In the genomic region with DNA sequence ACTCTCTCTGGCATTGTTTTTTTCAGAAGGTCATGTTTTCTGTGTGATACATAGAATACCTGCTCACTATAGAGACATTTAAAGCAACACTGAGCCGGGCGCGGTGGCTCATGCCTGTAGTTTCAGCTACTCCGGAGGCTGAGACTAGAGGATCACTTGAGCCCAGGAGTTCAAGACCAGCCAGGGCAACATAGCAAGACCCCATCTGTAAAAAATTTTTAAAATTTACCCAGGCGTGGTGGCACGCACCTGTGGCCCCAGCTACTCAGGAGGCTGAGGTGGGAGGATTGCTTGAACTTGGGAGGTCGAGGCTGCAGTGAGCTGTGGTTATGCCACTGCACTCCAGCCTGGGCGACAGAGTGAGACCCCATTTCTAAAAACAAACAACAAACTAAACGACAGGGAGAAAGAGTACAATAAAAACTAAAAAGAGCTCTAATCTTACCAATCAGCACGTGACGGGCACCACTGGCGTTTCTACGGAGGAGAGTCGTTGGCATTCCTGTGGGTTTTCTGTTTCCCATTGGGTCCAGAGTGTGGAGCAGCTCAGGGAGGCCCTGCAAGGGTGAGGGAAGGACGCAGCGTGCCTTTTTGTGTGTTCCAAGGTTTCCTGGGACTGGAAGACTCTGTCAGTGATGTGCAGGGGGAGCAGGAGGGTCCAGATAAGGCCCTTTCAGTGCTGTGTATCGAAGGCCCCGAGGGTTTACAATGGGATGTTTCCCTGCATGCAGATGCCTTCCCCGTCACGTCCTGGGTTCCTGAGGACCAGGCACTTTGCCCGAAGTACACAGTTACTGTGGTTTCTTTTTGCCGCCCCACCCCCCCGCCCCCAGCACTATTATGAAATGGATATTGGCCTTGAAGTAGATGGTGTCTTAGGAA, we compare ENCODE assay signal across 15 cellular contexts. TPM values are rescaled to one million over a fixed set of nuclear protein-coding genes. Genes with fewer than 3 reads are reported as not detected.
A peak's percentile ranks its signal among the peaks of the same experiment; 100 is the strongest.
DNase-seq lines count a peak whose midpoint lies in the region; ATAC-seq, FAIRE-seq and TF ChIP-seq lines count a peak whose summit lies in the region.
"Had no signal": no experiment of that assay in that cellular context is flagged by ENCODE, and none has a peak within 500 bp of the region (broad histone marks: within the 10 kb centered on the region; RNA-seq: fewer than 3 reads in every experiment).

No MANE protein-coding gene starts in this region.

- ATAC-seq in HepG2 = no peak
- no peak for ATAC-seq in GM18870 (IDR thresholded peaks at IDR 0.05; ENCODE audit: unreplicated experiment)
- ATAC-seq: stimulated activated naive CD8-positive, alpha-beta T cell treated with anti-CD3 and anti-CD28 coated beads, Interleukin-15, Interleukin-2, amounts not matched to agents 100 U/mL and 50 U/mL, for 24 hours had no signal

- WGBS in HepG2 (ENCODE audit: low lambda C conversion rate) = 24% methylated on average over 21 of the region's 23 CpGs
- WGBS in transverse colon (ENCODE audit: low coverage in 1 of 2), 2 donors = 44 to 65% methylated on average over 7 to 23 of the region's 23 CpGs

- H3K4me1 ChIP-seq in HepG2 (ENCODE audit: insufficient read depth, low read length) (peaks cover 28% of the 10 kb centered on the region), transverse colon (peaks cover 0 to 34% (median 5%) of the 10 kb centered on the region in 4 donors)

- H2AFZ ChIP-seq in HepG2 (ENCODE audit: low read length) = no peak overlapping the region

- no peaks in the 10 kb centered on the region for H3K79me2 ChIP-seq in HepG2 (ENCODE audit: insufficient read depth, low read length)

- TF ChIP-seq POLR2A in HepG2 (IDR thresholded peaks at IDR 0.05; ENCODE audit: insufficient read depth in 1 of 2, low read depth in 2 of 2, low read length in 2 of 2) = no peak
- TF ChIP-seq POLR2A in transverse colon (IDR thresholded peaks at IDR 0.05) = no peak

- BruUV-seq in HepG2 (replicated peaks; lab: Mats Ljungman, UMichigan) = no TSS peak

- in situ Hi-C loops in HepG2 (cut with HindIII; ENCODE audit: extremely low pct_ligation_motif_present, low pct_unique_long_range_greater_than_20kb) (no loop called here), transverse colon (cut with MboI; ENCODE audit: low pct_ligation_motif_present in 1 of 4, low pct_unique_long_range_greater_than_20kb in 1 of 4, low sequenced_read_pairs in 3 of 4) (loop anchor here in 2 of 4 donors (10.0 to 25.0 kb wide), 2 partner anchors 273 to 566 kb away; no protein-coding TSS in a partner anchor)

- H3K9ac ChIP-seq in HepG2 (ENCODE audit: insufficient read depth, low read depth, low read length) = no peak overlapping the region

- no peak for TF ChIP-seq RAD21 in HepG2 (CRISPR knock-in tag; IDR thresholded peaks at IDR 0.05)

- H3K9me3 ChIP-seq in HepG2 (ENCODE audit: low read length) (no peaks in the 10 kb centered on the region), transverse colon (peaks cover 0 to 4% of the 10 kb centered on the region in 2 donors)

- H3K27ac ChIP-seq in HepG2 (ENCODE audit: extremely low read length, insufficient read depth, low read length) (no peak overlapping the region), transverse colon (peak overlapping the region; percentile 50 to 69 (median 62))

- intact Hi-C loops in HepG2 (cut with micrococcal nuclease; ENCODE audit: unreplicated experiment) (loop anchor here (2.0 to 10.0 kb wide), 5 partner anchors 46 to 263 kb away; a partner anchor contains a TSS), transverse colon (cut with DNase I; ENCODE audit: low total_unique reads) (loop anchor here (10.0 kb wide), 1 partner anchor 153 kb away; a partner anchor contains a TSS)

- TF ChIP-seq CTCF in cardiac fibroblast (IDR thresholded peaks at IDR 0.05; ENCODE audit: low read depth, low read length) (no peak), HepG2 (CRISPR knock-in tag; IDR thresholded peaks at IDR 0.05) (no peak), transverse colon (IDR thresholded peaks at IDR 0.05) (no peak)

- no peak for TF ChIP-seq EP300 in HepG2 (IDR thresholded peaks at IDR 0.05; ENCODE audit: low read depth in 2 of 2, low read length in 2 of 2)
- no peak for TF ChIP-seq EP300 in HepG2 (CRISPR knock-in tag; IDR thresholded peaks at IDR 0.05; ENCODE audit: borderline replicate concordance)
- no peak for TF ChIP-seq EP300 in transverse colon (IDR thresholded peaks at IDR 0.05; ENCODE audit: low read depth)

- H3K4me2 ChIP-seq in HepG2 (ENCODE audit: low read depth, low read length) = peak overlapping the region; percentile 79

- CTCF ChIA-PET in HepG2 (lab: Yijun Ruan, JAX; ENCODE audit: low intra/inter-chr PET ratio, low total read pairs) (interaction anchor here (1.7 to 2.5 kb wide), 2 partner anchors 46 to 272 kb away, joined by 7 to 26 read pairs; no protein-coding TSS in a partner anchor), HEK293T (lab: Yijun Ruan, JAX) (interaction anchor here (0.7 to 1.4 kb wide), 4 partner anchors 8 to 271 kb away, joined by 3 to 11 read pairs (median 4); no protein-coding TSS in a partner anchor)

- POLR2A ChIA-PET in HepG2 (lab: Yijun Ruan, JAX) (interaction anchor here (3.6 kb wide), 1 partner anchor 157 kb away, joined by 13 read pairs; no protein-coding TSS in a partner anchor), HEK293T (lab: Yijun Ruan, JAX) (no interaction called here)

- H3K36me3 ChIP-seq in HepG2 (replicated peaks in 1 of 2; ENCODE audit: control insufficient read depth in 1 of 2, insufficient read depth in 2 of 2, low read length in 2 of 2) (no peaks in the 10 kb centered on the region), transverse colon (no peaks in the 10 kb centered on the region)

- DNase-seq in HK-2 (ENCODE audit: unreplicated experiment) (peak; percentile 49), cardiac fibroblast (ENCODE audit: low read depth in 2 of 2) (peak; percentile 49 to 73), HepG2 (ENCODE audit: low spot score) (no peak), transverse colon (no peak), HEK293T (ENCODE audit: extremely low spot score) (no peak), middle frontal gyrus (ENCODE audit: extremely low spot score, low spot score) (no peak)
- DNase-seq: activated CD4-positive, alpha-beta T cell treated with anti-CD3 and anti-CD28 coated beads, Interleukin-2, amount 50 U/mL, for 4 hours; activated naive CD4-positive, alpha-beta T cell treated with anti-CD3 and anti-CD28 coated beads, Interleukin-2, amount 50 U/mL, for 16 hours; DMS53; NCI-H524; stimulated activated CD4-positive, alpha-beta T cell treated with anti-CD3 and anti-CD28 coated beads, Interleukin-2, amount 100 ng/mL, for 24 hours; stimulated activated naive CD8-positive, alpha-beta T cell treated with anti-CD3 and anti-CD28 coated beads, Interleukin-15, Interleukin-2, amounts not matched to agents 100 U/mL and 50 U/mL, for 24 hours had no signal

- peaks cover 2 to 39% of the 10 kb centered on the region in 2 experiments; a peak in 4 of 5 replicates for H3K27me3 ChIP-seq in HepG2 (ENCODE audit: control insufficient read depth in 1 of 2, insufficient read depth in 2 of 2, low read length in 2 of 2)
- H3K27me3 ChIP-seq in transverse colon = peaks cover 13% of the 10 kb centered on the region

- no peaks in the 10 kb centered on the region for H4K20me1 ChIP-seq in HepG2 (ENCODE audit: insufficient read depth, low read length)

- H3K4me3 ChIP-seq in cardiac fibroblast (replicated peaks in 1 of 2; ENCODE audit: low read depth in 2 of 2, low read length in 2 of 2) (no peak overlapping the region), HepG2 (replicated peaks in 1 of 3; ENCODE audit: insufficient read depth in 1 of 3, low read depth in 2 of 3, low read length in 3 of 3) (peak overlapping the region in 2 of 3 experiments; percentile 24 to 63; a peak in 2 of 6 replicates), transverse colon (no peak overlapping the region)

- FAIRE-seq in HepG2 (lab: Jason Lieb, UNC) = no peak
- FAIRE-seq: endometrium had no signal

RNA-seq across cellular contexts. Expression of a gene that starts 7.2 kb away (rescaled TPM):
- 894 TPM in 1 of 2 replicates, not detected in the other for total RNA-seq in HepG2 (2016; rRNA removed; fragmentation: Illumina TruSeq; extraction: Trizol)
- 12,614 and 12,724 TPM in 2 replicates for total RNA-seq in HepG2 (2016; cell fraction: cytosol; rRNA removed; fragmentation: Illumina TruSeq; extraction: Trizol; ENCODE audit: low read depth)
- total RNA-seq in HepG2 (2016; cell fraction: insoluble cytoplasmic fraction; rRNA removed; fragmentation: Illumina TruSeq; extraction: Trizol) = 82.4 and 810 TPM in 2 replicates
- total RNA-seq in HepG2 (2016; cell fraction: membrane; rRNA removed; fragmentation: Illumina TruSeq; extraction: Trizol) = 600 and 628 TPM in 2 replicates
- total RNA-seq in HepG2 (2016; cell fraction: nucleus; rRNA removed; fragmentation: Illumina TruSeq; extraction: Trizol) = 1,443 and 1,712 TPM in 2 replicates
- polyA plus RNA-seq in HepG2 (2011; rRNA removed) = not detected in 2 replicates
- polyA plus RNA-seq in HepG2 (2011; cell fraction: cytosol; rRNA removed) = not detected in 2 replicates
- not detected in 2 replicates for polyA plus RNA-seq in HepG2 (2011; cell fraction: nucleus; rRNA removed)
- polyA plus RNA-seq in HepG2 (2012) = not detected in 2 replicates
- polyA plus RNA-seq in HepG2 (2016; cell fraction: cytosol; fragmentation: Illumina TruSeq; extraction: Trizol; ENCODE audit: low read depth) = 76.0 TPM in 1 of 2 replicates, not detected in the other
- polyA plus RNA-seq in HepG2 (2016; cell fraction: insoluble cytoplasmic fraction; fragmentation: Illumina TruSeq; extraction: Trizol; ENCODE audit: low read depth) = not detected in 2 replicates
- not detected in 2 replicates for polyA plus RNA-seq in HepG2 (2016; cell fraction: membrane; fragmentation: Illumina TruSeq; extraction: Trizol; ENCODE audit: low read depth)
- not detected in 2 replicates for polyA plus RNA-seq in HepG2 (2016; cell fraction: nucleus; fragmentation: Illumina TruSeq; extraction: Trizol; ENCODE audit: insufficient read depth, low read depth)
- under 0.01 TPM in 2 replicates for polyA minus RNA-seq in HepG2 (2011; rRNA and poly(A)+ RNA removed; ENCODE audit: low replicate concordance)
- polyA minus RNA-seq in HepG2 (2011; cell fraction: cytosol; rRNA and poly(A)+ RNA removed) = 1,413 and 1,463 TPM in 2 replicates
- under 0.01 TPM in 1 of 2 replicates, not detected in the other for polyA minus RNA-seq in HepG2 (2011; cell fraction: nucleus; rRNA and poly(A)+ RNA removed)
- not detected for total RNA-seq in transverse colon
- polyA plus RNA-seq: immature natural killer cell had no signal

RNA-seq across cellular contexts. Expression of a gene that starts 35.7 kb away (rescaled TPM):
- total RNA-seq in HepG2 (2016; rRNA removed; fragmentation: Illumina TruSeq; extraction: Trizol) (31.6 and 34.3 TPM in 2 replicates), transverse colon (10 to 100 TPM in 3 of 4 donors, 1 to 10 TPM in 1; 8.2 to 95.7 (median 16.3) TPM)
- 25.8 and 28.6 TPM in 2 replicates for total RNA-seq in HepG2 (2016; cell fraction: cytosol; rRNA removed; fragmentation: Illumina TruSeq; extraction: Trizol; ENCODE audit: low read depth)
- total RNA-seq in HepG2 (2016; cell fraction: insoluble cytoplasmic fraction; rRNA removed; fragmentation: Illumina TruSeq; extraction: Trizol) = 24.3 and 33.8 TPM in 2 replicates
- total RNA-seq in HepG2 (2016; cell fraction: membrane; rRNA removed; fragmentation: Illumina TruSeq; extraction: Trizol) = 46.4 and 51.5 TPM in 2 replicates
- 25.3 and 27.9 TPM in 2 replicates for total RNA-seq in HepG2 (2016; cell fraction: nucleus; rRNA removed; fragmentation: Illumina TruSeq; extraction: Trizol)
- polyA plus RNA-seq in HepG2 (2011; rRNA removed) = 34.3 and 39.8 TPM in 2 replicates
- 37.7 and 41.2 TPM in 2 replicates for polyA plus RNA-seq in HepG2 (2011; cell fraction: cytosol; rRNA removed)
- polyA plus RNA-seq in HepG2 (2011; cell fraction: nucleus; rRNA removed) = 91.6 and 97.0 TPM in 2 replicates
- 39.5 and 43.5 TPM in 2 replicates for polyA plus RNA-seq in HepG2 (2012)
- polyA plus RNA-seq in HepG2 (2016; cell fraction: cytosol; fragmentation: Illumina TruSeq; extraction: Trizol; ENCODE audit: low read depth) = 48.0 and 58.0 TPM in 2 replicates
- polyA plus RNA-seq in HepG2 (2016; cell fraction: insoluble cytoplasmic fraction; fragmentation: Illumina TruSeq; extraction: Trizol; ENCODE audit: low read depth) = 39.5 and 47.9 TPM in 2 replicates
- polyA plus RNA-seq in HepG2 (2016; cell fraction: membrane; fragmentation: Illumina TruSeq; extraction: Trizol; ENCODE audit: low read depth) = 63.7 TPM in 2 replicates
- 58.1 and 61.1 TPM in 2 replicates for polyA plus RNA-seq in HepG2 (2016; cell fraction: nucleus; fragmentation: Illumina TruSeq; extraction: Trizol; ENCODE audit: insufficient read depth, low read depth)
- polyA minus RNA-seq in HepG2 (2011; rRNA and poly(A)+ RNA removed; ENCODE audit: low replicate concordance) = 23.7 and 57.9 TPM in 2 replicates
- polyA minus RNA-seq in HepG2 (2011; cell fraction: cytosol; rRNA and poly(A)+ RNA removed) = 18.7 and 21.8 TPM in 2 replicates
- 35.8 and 44.5 TPM in 2 replicates for polyA minus RNA-seq in HepG2 (2011; cell fraction: nucleus; rRNA and poly(A)+ RNA removed)

Comparison
In these comparisons a context has a peak if more than half of its experiments do, and no peak if none do; other contexts are left out.
1. DNase-seq: peak in HK-2 (single experiment) and cardiac fibroblast (2 of 2); none in HepG2 (single experiment), transverse colon (single experiment), HEK293T (single experiment) and middle frontal gyrus (single experiment).
2. H3K4me3 ChIP-seq: peak in HepG2 (2 of 3); none in cardiac fibroblast (0 of 2) and transverse colon (0 of 4).
3. RNA of a gene that starts 7.2 kb away (total RNA-seq): 82.4 to 12,724 TPM in HepG2; not detected in transverse colon; every median in the first group is over 10 times any median in the second.